11 cellular contexts compared by ENCODE assay signal in the genomic region with DNA sequence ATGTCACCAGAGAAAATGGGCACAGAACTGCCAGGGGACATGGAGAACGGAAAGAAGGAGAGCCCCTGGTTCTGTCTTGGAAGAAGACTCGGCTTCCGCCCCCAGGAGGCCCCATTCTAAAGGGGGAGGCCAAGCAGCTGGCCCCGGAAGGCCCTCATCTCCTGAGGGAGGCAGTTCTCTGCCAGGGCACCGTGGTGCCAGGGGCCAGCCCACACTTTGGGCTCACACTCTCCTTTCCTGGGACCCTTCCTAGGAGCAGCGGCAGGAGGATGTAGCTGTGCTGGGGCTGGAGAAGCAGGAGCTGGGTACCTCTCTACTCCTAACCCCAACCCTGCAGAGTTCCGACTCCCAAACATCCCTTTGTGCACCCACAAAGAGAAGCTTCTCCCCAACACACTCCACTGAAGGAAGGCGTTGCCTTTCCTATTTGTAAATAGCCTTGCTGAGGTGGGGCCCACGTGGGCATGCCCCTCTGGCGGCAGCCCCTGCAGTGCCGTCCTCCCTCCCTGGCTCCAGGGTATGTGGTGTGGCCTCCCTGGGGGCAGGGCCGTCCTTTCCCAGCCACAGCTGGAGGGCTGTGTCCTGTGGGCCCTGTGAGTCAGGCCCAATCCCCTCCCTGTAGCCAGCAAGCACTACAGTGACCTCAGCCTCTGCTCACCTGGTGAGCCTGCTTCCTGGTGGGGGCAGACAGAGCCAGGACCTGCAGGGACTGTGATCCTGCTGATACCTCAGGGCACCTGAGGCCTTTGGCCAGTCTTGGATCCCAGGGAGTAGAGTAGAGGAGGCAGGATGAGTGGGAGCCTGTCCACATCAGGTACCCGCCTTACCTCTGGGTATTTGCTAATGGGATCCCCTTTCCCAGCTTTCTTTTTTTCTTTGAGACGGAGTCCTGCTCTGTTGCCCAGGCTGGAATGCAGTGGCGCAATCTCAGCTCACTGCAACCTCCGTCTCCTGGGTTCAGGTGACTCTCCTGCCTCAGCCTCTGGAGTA. TPM values are rescaled to one million over a fixed set of nuclear protein-coding genes. Genes with fewer than 3 reads are reported as not detected.
DNase-seq lines count a peak whose midpoint lies in the region; ATAC-seq and TF ChIP-seq lines count a peak whose summit lies in the region.
"Had no signal": no experiment of that assay in that cellular context is flagged by ENCODE, and none has a peak within 500 bp of the region (broad histone marks: within the 10 kb centered on the region; RNA-seq: fewer than 3 reads in every experiment).

No MANE protein-coding gene starts in this region.

- H3K27ac Mint-ChIP-seq in nephron progenitor cell, result no peak overlapping the region
- H3K27ac Mint-ChIP-seq: activated B cell treated with CpG ODN at 0.5 μM for 24 hours had no signal

- intact Hi-C loops in left colon (cut with DNase I, micrococcal nuclease), result no loop called here
- intact Hi-C loops in upper lobe of right lung (cut with DNase I), result no loop called here

- H3K4me1 ChIP-seq in upper lobe of right lung, result peaks cover 6% of the 10 kb centered on the region

- H3K27me3 Mint-ChIP-seq in nephron progenitor cell (ENCODE audit: low read depth, poor library complexity), result peaks cover 7% of the 10 kb centered on the region
- H3K27me3 Mint-ChIP-seq: activated B cell treated with CpG ODN at 0.5 μM for 24 hours had no signal

- H3K9me3 ChIP-seq in upper lobe of right lung, result no peaks in the 10 kb centered on the region

- H3K4me3 ChIP-seq in upper lobe of right lung, result no peak overlapping the region

- H3K4me3 Mint-ChIP-seq in nephron progenitor cell, result no peak overlapping the region
- H3K4me3 Mint-ChIP-seq: activated B cell treated with CpG ODN at 0.5 μM for 24 hours; activated T-cell treated with anti-CD3 and anti-CD28 coated beads, Interleukin-2, amount 50 U/mL, for 4 hours had no signal

- no peaks in the 10 kb centered on the region for H3K9me3 Mint-ChIP-seq in nephron progenitor cell
- H3K9me3 Mint-ChIP-seq: activated B cell treated with CpG ODN at 0.5 μM for 24 hours; activated T-cell treated with anti-CD3 and anti-CD28 coated beads, Interleukin-2, amount 50 U/mL, for 4 hours had no signal

- H3K36me3 Mint-ChIP-seq in nephron progenitor cell (ENCODE audit: low read depth), result no peaks in the 10 kb centered on the region

- ATAC-seq in left colon (peak; percentile 74), upper lobe of right lung (peak; percentile 75), GM21515 (IDR thresholded peaks at IDR 0.05; ENCODE audit: unreplicated experiment) (no peak), GM21423 (IDR thresholded peaks at IDR 0.05; ENCODE audit: unreplicated experiment) (no peak)
- ATAC-seq: activated T-cell treated with anti-CD3 and anti-CD28 coated beads, Interleukin-2, amount 50 U/mL, for 4 hours had no signal

- peaks cover 48% of the 10 kb centered on the region for H3K4me1 Mint-ChIP-seq in nephron progenitor cell

- TF ChIP-seq CTCF in upper lobe of right lung (IDR thresholded peaks at IDR 0.05), result no peak
- TF ChIP-seq CTCF in nephron progenitor cell (IDR thresholded peaks at IDR 0.05), result no peak

- no peaks in the 10 kb centered on the region for H3K36me3 ChIP-seq in upper lobe of right lung

- H3K27me3 ChIP-seq in upper lobe of right lung, result no peaks in the 10 kb centered on the region

- no peak overlapping the region for H3K27ac ChIP-seq in upper lobe of right lung

- DNase-seq in HK-2 (ENCODE audit: unreplicated experiment) (peak; percentile 48), SW480 (ENCODE audit: low spot score) (peak; percentile 86), left colon (peak in 1 of 2 donors; percentile 57), upper lobe of right lung (no peak), nephron progenitor cell (no peak)
- DNase-seq: activated B cell treated with CpG ODN at 0.5 μM for 24 hours; activated T-cell treated with anti-CD3 and anti-CD28 coated beads, Interleukin-2, amount 50 U/mL, for 4 hours; DMS 273 treated with DMSO at 0.1 percent for 48 hours; NCI-H2107 had no signal

RNA-seq across cellular contexts. Expression of a gene that starts 26.6 kb away (rescaled TPM):
- total RNA-seq in left colon (100 to 1,000 TPM; 199 to 250 TPM), upper lobe of right lung (139 TPM)

Comparison
In these comparisons a context has a peak if more than half of its experiments do, and no peak if none do; other contexts are left out.
1. DNase-seq: peak in HK-2 (single experiment) and SW480 (single experiment); none in upper lobe of right lung (single experiment) and nephron progenitor cell (single experiment).
2. ATAC-seq: peak in left colon (single experiment) and upper lobe of right lung (single experiment); none in GM21515 (single experiment) and GM21423 (single experiment).